In genomic region chr7:135151162-135151932, GRCh38 we compare ENCODE assay signal across 12 cellular contexts. TPM values are rescaled to one million over a fixed set of nuclear protein-coding genes. Genes with fewer than 3 reads are reported as not detected.
A peak's percentile ranks its signal among the peaks of the same experiment; 100 is the strongest.
DNase-seq lines count a peak whose midpoint lies in the region; ATAC-seq, FAIRE-seq and TF ChIP-seq lines count a peak whose summit lies in the region.
"Had no signal": no experiment of that assay in that cellular context is flagged by ENCODE, and none has a peak within 500 bp of the region (broad histone marks: within the 10 kb centered on the region; RNA-seq: fewer than 3 reads in every experiment).

No MANE protein-coding gene starts in this region.

- peaks cover 34% of the 10 kb centered on the region for H3K4me1 ChIP-seq in CD8-positive, alpha-beta T cell (ENCODE audit: insufficient read depth, low read length)
- H3K4me1 ChIP-seq in GM12878 (ENCODE audit: control insufficient read depth, insufficient read depth, low read length): peaks cover 16% of the 10 kb centered on the region

- POLR2A ChIA-PET in CD8-positive, alpha-beta T cell (lab: Charles Lee): interaction anchor here (1.0 to 5.0 kb wide), 4 partner anchors 10 to 156 kb away, joined by 3 to 70 read pairs (median 6); partner anchors contain the start of gene CYREN
- POLR2A ChIA-PET in GM12878 (lab: Charles Lee): interaction anchor here (0.9 to 9.3 kb wide), 7 partner anchors 14 to 162 kb away, joined by 3 to 169 read pairs (median 4); partner anchors contain the start of genes AGBL3 and CYREN

- H3K4me3 Mint-ChIP-seq in CD8-positive, alpha-beta T cell: peak overlapping the region; percentile 87
- H3K4me3 Mint-ChIP-seq in natural killer cell treated with Interleukin-12 subunit alpha and Interleukin-12 subunit beta and Interleukin-15 and Interleukin-18, amount 100 ng/mL, for 72 hours: peak overlapping the region; percentile 81

- peak overlapping the region; percentile 60 for H3K27ac Mint-ChIP-seq in CD8-positive, alpha-beta T cell
- peak overlapping the region; percentile 85 to 99 for H3K27ac Mint-ChIP-seq in natural killer cell treated with Interleukin-12 subunit alpha and Interleukin-12 subunit beta and Interleukin-15 and Interleukin-18, amount 100 ng/mL, for 72 hours

- H3K27me3 Mint-ChIP-seq in CD8-positive, alpha-beta T cell (ENCODE audit: low read depth): no peaks in the 10 kb centered on the region
- no peaks in the 10 kb centered on the region for H3K27me3 Mint-ChIP-seq in natural killer cell treated with Interleukin-12 subunit alpha and Interleukin-12 subunit beta and Interleukin-15 and Interleukin-18, amount 100 ng/mL, for 72 hours

- peaks cover 86% of the 10 kb centered on the region for H3K4me1 Mint-ChIP-seq in CD8-positive, alpha-beta T cell (ENCODE audit: low read depth)
- H3K4me1 Mint-ChIP-seq in natural killer cell treated with Interleukin-12 subunit alpha and Interleukin-12 subunit beta and Interleukin-15 and Interleukin-18, amount 100 ng/mL, for 72 hours (ENCODE audit: low read depth in 2 of 2): peaks cover 58 to 75% of the 10 kb centered on the region in 2 donors

- TSS peak; percentile 57 for BruUV-seq in GM12878 (replicated peaks; lab: Mats Ljungman, UMichigan)

- CTCF ChIA-PET in CD8-positive, alpha-beta T cell (lab: Charles Lee): interaction anchor here (0.6 to 3.3 kb wide), 4 partner anchors 10 to 165 kb away, joined by 3 to 16 read pairs (median 8); partner anchors contain the start of genes AGBL3 and CYREN
- CTCF ChIA-PET in GM12878 (lab: Yijun Ruan, JAX): interaction anchor here (0.8 to 6.8 kb wide), 7 partner anchors 10 to 164 kb away, joined by 3 to 86 read pairs (median 10); partner anchors contain the start of genes AGBL3 and CYREN

- peaks cover 39% of the 10 kb centered on the region for H3K79me2 ChIP-seq in GM12878 (ENCODE audit: control insufficient read depth, insufficient read depth, low read length)

- RAD21 ChIA-PET in GM12878 (lab: Charles Lee; ENCODE audit: unreplicated experiment): interaction anchor here (0.7 to 7.3 kb wide), 11 partner anchors 10 to 520 kb away, joined by 3 to 154 read pairs (median 3); partner anchors contain the start of genes AGBL3, CYREN and WDR91

- no peak for FAIRE-seq in GM12878 (lab: Jason Lieb, UNC)
- FAIRE-seq: K562 had no signal

- no peak for TF ChIP-seq CTCF in CD8-positive, alpha-beta T cell (IDR thresholded peaks at IDR 0.05)
- TF ChIP-seq CTCF in GM12878 (IDR thresholded peaks at IDR 0.05 in 2 of 3, conservative IDR thresholded peaks at IDR 0.05 in 1 of 3; ENCODE audit: control insufficient read depth in 2 of 3, extremely low read depth in 1 of 3, insufficient read depth in 1 of 3, low read depth in 3 of 3, low read length in 3 of 3): no peak

- intact Hi-C loops in CD8-positive, alpha-beta T cell (cut with DNase I, micrococcal nuclease): no loop called here
- intact Hi-C loops in GM12878 (cut with micrococcal nuclease; ENCODE audit: unreplicated experiment): no loop called here

- no peak overlapping the region for H3K27ac ChIP-seq in CD8-positive, alpha-beta T cell (ENCODE audit: low read depth, low read length)
- peak overlapping the region; percentile 73 for H3K27ac ChIP-seq in GM12878 (ENCODE audit: control insufficient read depth, insufficient read depth)

- H2AFZ ChIP-seq in GM12878 (ENCODE audit: control insufficient read depth, low read depth, low read length): peak overlapping the region; percentile 55

- H3K4me3 ChIP-seq in CD8-positive, alpha-beta T cell (ENCODE audit: low read depth, low read length): no peak overlapping the region
- no peak overlapping the region; the same call in 1 of the 2 replicates for H3K4me3 ChIP-seq in GM12878
- H3K4me3 ChIP-seq: K562 had no signal

- in situ Hi-C loops in GM12878 (cut with MboI): no loop called here

- H3K36me3 ChIP-seq in CD8-positive, alpha-beta T cell (ENCODE audit: insufficient read depth, low read length): peaks cover 5% of the 10 kb centered on the region
- H3K36me3 ChIP-seq in GM12878 (ENCODE audit: control insufficient read depth in 2 of 2, insufficient read depth in 2 of 2, low read length in 1 of 2): no peaks in the 10 kb centered on the region

- no peak for ATAC-seq in CD8-positive, alpha-beta T cell
- ATAC-seq in GM21786 (IDR thresholded peaks at IDR 0.05; ENCODE audit: unreplicated experiment): peak; percentile 23
- peak; percentile 35 for ATAC-seq in GM12878
- ATAC-seq in natural killer cell treated with Interleukin-12 subunit alpha and Interleukin-12 subunit beta and Interleukin-15 and Interleukin-18, amount 100 ng/mL, for 72 hours: no peak
- no peak for ATAC-seq in HG02840 (IDR thresholded peaks at IDR 0.05; ENCODE audit: low FRiP score, unreplicated experiment)
- ATAC-seq: K562 had no signal

- SMC1A ChIA-PET in GM12878 (lab: Charles Lee; ENCODE audit: uncharacterized antibody, unreplicated experiment): interaction anchor here (0.6 to 12.4 kb wide), 14 partner anchors 8 to 251 kb away, joined by 3 to 293 read pairs (median 3); partner anchors contain the start of genes AGBL3 and CYREN

- 45% methylated on average over 8 of the region's 8 CpGs for WGBS in GM12878 (ENCODE audit: insufficient coverage, insufficient replicate concordance, low lambda C conversion rate, missing lambda C conversion rate)

- H3K9ac ChIP-seq in GM12878 (ENCODE audit: control insufficient read depth, insufficient read depth, low read length): no peak overlapping the region

- H4K20me1 ChIP-seq in GM12878 (ENCODE audit: control insufficient read depth, insufficient read depth): no peaks in the 10 kb centered on the region

- H3K36me3 Mint-ChIP-seq in CD8-positive, alpha-beta T cell: peaks cover 73% of the 10 kb centered on the region
- peaks cover 41% of the 10 kb centered on the region for H3K36me3 Mint-ChIP-seq in natural killer cell treated with Interleukin-12 subunit alpha and Interleukin-12 subunit beta and Interleukin-15 and Interleukin-18, amount 100 ng/mL, for 72 hours

- DNase-seq in CD8-positive, alpha-beta T cell: no peak
- DNase-seq in GM12878 (ENCODE audit: low read depth, low spot score) (no peak), NCI-H2227 (lab: John Stamatoyannopoulos, UW; ENCODE audit: unreplicated experiment) (no peak), RKO (ENCODE audit: low spot score) (no peak), SW480 (ENCODE audit: low spot score) (no peak)
- no peak for DNase-seq in natural killer cell treated with Interleukin-12 subunit alpha and Interleukin-12 subunit beta and Interleukin-15 and Interleukin-18, amount 100 ng/mL, for 72 hours (ENCODE audit: low spot score)
- DNase-seq: amniotic stem cell, DMS153, NCI-H69 had no signal

- TF ChIP-seq RAD21 in GM12878 (IDR thresholded peaks at IDR 0.05; ENCODE audit: insufficient read depth, low read depth, low read length): no peak

- TF ChIP-seq EP300 in GM12878 (IDR thresholded peaks at IDR 0.05; ENCODE audit: borderline replicate concordance in 1 of 2, control insufficient read depth in 1 of 2, low read depth in 2 of 2, low read length in 2 of 2): no peak

- peaks cover 10% of the 10 kb centered on the region for H3K9me3 ChIP-seq in CD8-positive, alpha-beta T cell (ENCODE audit: low read length)
- peaks cover 13% of the 10 kb centered on the region for H3K9me3 ChIP-seq in GM12878 (replicated peaks; ENCODE audit: control insufficient read depth, insufficient read depth, low read length)

- peak overlapping the region; percentile 73 for H3K4me2 ChIP-seq in GM12878 (ENCODE audit: control insufficient read depth, insufficient read depth)

- no peaks in the 10 kb centered on the region for H3K27me3 ChIP-seq in CD8-positive, alpha-beta T cell (ENCODE audit: insufficient read depth, low read length)
- H3K27me3 ChIP-seq in GM12878 (replicated peaks in 1 of 2; ENCODE audit: control insufficient read depth in 2 of 2, insufficient read depth in 2 of 2, low read length in 1 of 2): no peaks in the 10 kb centered on the region

- peaks cover 34% of the 10 kb centered on the region for H3K9me3 Mint-ChIP-seq in CD8-positive, alpha-beta T cell
- H3K9me3 Mint-ChIP-seq in natural killer cell treated with Interleukin-12 subunit alpha and Interleukin-12 subunit beta and Interleukin-15 and Interleukin-18, amount 100 ng/mL, for 72 hours: peaks cover 21% of the 10 kb centered on the region

- no peak for TF ChIP-seq POLR2A in GM12878 (IDR thresholded peaks at IDR 0.05; ENCODE audit: low read depth, low read length)

RNA-seq across cellular contexts. Expression of gene TMEM140, which starts 3.5 kb away (rescaled TPM):
- total RNA-seq in CD8-positive, alpha-beta T cell: 10 to 100 TPM; 18.8 to 21.8 TPM
- total RNA-seq in GM12878 (2013; cell fraction: nucleolus; rRNA removed): 69.2 and 83.7 TPM in 2 replicates
- 2.4 and 2.9 TPM in 2 replicates for total RNA-seq in GM12878 (2014; rRNA removed)
- 3.3 and 4.3 TPM in 2 replicates for total RNA-seq in GM12878 (2014; rRNA removed; fragmentation: Illumina TruSeq; extraction: Trizol)
- 3.0 and 5.2 TPM in 2 replicates for total RNA-seq in GM12878 (2021)
- 18.1 TPM for polyA plus RNA-seq in GM12878 (2011; ENCODE audit: low read depth)
- 16.7 and 20.7 TPM in 2 replicates for polyA plus RNA-seq in GM12878 (2011; rRNA removed)
- polyA plus RNA-seq in GM12878 (2011; cell fraction: cytosol; rRNA removed): 18.6 and 18.9 TPM in 2 replicates
- polyA plus RNA-seq in GM12878 (2011; cell fraction: nucleus; rRNA removed): 12.3 and 14.9 TPM in 2 replicates
- 25.4 and 32.2 TPM in 2 replicates for polyA plus RNA-seq in GM12878 (2012)
- 3.2 and 3.7 TPM in 2 replicates for polyA plus RNA-seq in GM12878 (2014; fragmentation: Illumina TruSeq; extraction: Trizol)
- 1 to 10 TPM in 1 of 2 experiments, under 1 TPM in 1; 0.85 to 1.1 TPM for polyA plus RNA-seq in GM12878 (2014; fragmentation: Nextera tagmentation; extraction: Ambion mirVana)
- polyA plus RNA-seq in GM12878 (2014; rRNA removed): 3.1 and 3.3 TPM in 2 replicates
- 10 to 100 TPM; 11.2 to 12.4 TPM for polyA plus RNA-seq in GM12878 (2016; fragmentation: Nextera tagmentation; extraction: Ambion mirVana)
- polyA minus RNA-seq in GM12878 (2011; rRNA and poly(A)+ RNA removed): 21.2 and 24.0 TPM in 2 replicates
- 6.5 and 8.0 TPM in 2 replicates for polyA minus RNA-seq in GM12878 (2011; cell fraction: cytosol; rRNA and poly(A)+ RNA removed)
- polyA minus RNA-seq in GM12878 (2011; cell fraction: nucleus; rRNA and poly(A)+ RNA removed): 20.4 and 28.7 TPM in 2 replicates
- 10 to 100 TPM; 10.2 to 17.4 TPM for total RNA-seq in natural killer cell treated with Interleukin-12 subunit alpha and Interleukin-12 subunit beta and Interleukin-15 and Interleukin-18, amount 100 ng/mL, for 72 hours

RNA-seq across cellular contexts. Expression of gene CYREN, which starts 19.2 kb away (rescaled TPM):
- 10 to 100 TPM; 14.0 to 15.2 TPM for total RNA-seq in CD8-positive, alpha-beta T cell
- total RNA-seq in GM12878 (2013; cell fraction: nucleolus; rRNA removed): 111 and 122 TPM in 2 replicates
- total RNA-seq in GM12878 (2014; rRNA removed) (61.3 and 61.5 TPM in 2 replicates), GM12878 (2014; rRNA removed; fragmentation: Illumina TruSeq; extraction: Trizol) (48.3 and 50.8 TPM in 2 replicates), GM12878 (2021) (55.3 and 58.0 TPM in 2 replicates)
- polyA plus RNA-seq in GM12878 (2011; ENCODE audit: low read depth): 30.9 TPM
- polyA plus RNA-seq in GM12878 (2011; rRNA removed) (64.3 and 64.5 TPM in 2 replicates), GM12878 (2014; fragmentation: Illumina TruSeq; extraction: Trizol) (42.5 and 46.0 TPM in 2 replicates), GM12878 (2014; fragmentation: Nextera tagmentation; extraction: Ambion mirVana) (10 to 100 TPM in 1 of 2 experiments, 1 to 10 TPM in 1; 8.7 to 12.9 TPM), GM12878 (2014; rRNA removed) (49.6 and 54.6 TPM in 2 replicates), GM12878 (2016; fragmentation: Nextera tagmentation; extraction: Ambion mirVana) (10 to 100 TPM; 56.7 to 57.7 TPM)
- 66.1 and 70.1 TPM in 2 replicates for polyA plus RNA-seq in GM12878 (2011; cell fraction: cytosol; rRNA removed)
- polyA plus RNA-seq in GM12878 (2011; cell fraction: nucleus; rRNA removed): 56.5 and 56.8 TPM in 2 replicates
- polyA plus RNA-seq in GM12878 (2012): 44.2 and 50.8 TPM in 2 replicates
- 66.1 and 105 TPM in 2 replicates for polyA minus RNA-seq in GM12878 (2011; rRNA and poly(A)+ RNA removed)
- 22.8 and 23.1 TPM in 2 replicates for polyA minus RNA-seq in GM12878 (2011; cell fraction: cytosol; rRNA and poly(A)+ RNA removed)
- polyA minus RNA-seq in GM12878 (2011; cell fraction: nucleus; rRNA and poly(A)+ RNA removed): 65.0 and 93.4 TPM in 2 replicates
- 10 to 100 TPM; 47.2 to 68.5 TPM for total RNA-seq in natural killer cell treated with Interleukin-12 subunit alpha and Interleukin-12 subunit beta and Interleukin-15 and Interleukin-18, amount 100 ng/mL, for 72 hours

RNA-seq across cellular contexts. Expression of gene WDR91, which starts 60.0 kb away (rescaled TPM):
- 10 to 100 TPM; 43.3 to 46.6 TPM for total RNA-seq in CD8-positive, alpha-beta T cell
- 127 and 142 TPM in 2 replicates for total RNA-seq in GM12878 (2013; cell fraction: nucleolus; rRNA removed)
- total RNA-seq in GM12878 (2014; rRNA removed) (26.0 TPM in 2 replicates), GM12878 (2014; rRNA removed; fragmentation: Illumina TruSeq; extraction: Trizol) (13.3 and 15.8 TPM in 2 replicates), GM12878 (2021) (27.4 TPM in 2 replicates)
- polyA plus RNA-seq in GM12878 (2011; ENCODE audit: low read depth): 11.4 TPM
- polyA plus RNA-seq in GM12878 (2011; rRNA removed) (61.8 and 83.3 TPM in 2 replicates), GM12878 (2014; fragmentation: Illumina TruSeq; extraction: Trizol) (13.7 and 17.8 TPM in 2 replicates), GM12878 (2014; fragmentation: Nextera tagmentation; extraction: Ambion mirVana) (10 to 100 TPM in 1 of 2 experiments, 1 to 10 TPM in 1; 7.6 to 10.1 TPM), GM12878 (2014; rRNA removed) (31.9 and 37.2 TPM in 2 replicates), GM12878 (2016; fragmentation: Nextera tagmentation; extraction: Ambion mirVana) (10 to 100 TPM; 13.4 to 15.2 TPM)
- polyA plus RNA-seq in GM12878 (2011; cell fraction: cytosol; rRNA removed): 79.6 and 99.6 TPM in 2 replicates
- polyA plus RNA-seq in GM12878 (2011; cell fraction: nucleus; rRNA removed): 285 and 340 TPM in 2 replicates
- 19.4 and 28.1 TPM in 2 replicates for polyA plus RNA-seq in GM12878 (2012)
- polyA minus RNA-seq in GM12878 (2011; rRNA and poly(A)+ RNA removed): 59.1 and 118 TPM in 2 replicates
- 27.2 and 29.9 TPM in 2 replicates for polyA minus RNA-seq in GM12878 (2011; cell fraction: cytosol; rRNA and poly(A)+ RNA removed)
- polyA minus RNA-seq in GM12878 (2011; cell fraction: nucleus; rRNA and poly(A)+ RNA removed): 68.1 and 80.8 TPM in 2 replicates
- 10 to 100 TPM; 11.9 to 22.8 TPM for total RNA-seq in natural killer cell treated with Interleukin-12 subunit alpha and Interleukin-12 subunit beta and Interleukin-15 and Interleukin-18, amount 100 ng/mL, for 72 hours

Comparison
In these comparisons a context has a peak if more than half of its experiments do, and no peak if none do; other contexts are left out.
1. ATAC-seq: peak in GM21786 (single experiment) and GM12878 (single experiment); none in CD8-positive, alpha-beta T cell (single experiment), natural killer cell treated with Interleukin-12 subunit alpha and Interleukin-12 subunit beta and Interleukin-15 and Interleukin-18, amount 100 ng/mL, for 72 hours (0 of 2) and HG02840 (single experiment).